1 cellular context compared by ENCODE assay signal in genomic region chr5:93192683-93193082, GRCh38.
TF ChIP-seq lines count a peak whose summit lies in the region.

No MANE protein-coding gene starts in this region.

TF ChIP-seq in GM23338, 12 proteins besides CTCF, POLR2A, EP300 and RAD21:
- TF ChIP-seq ZNF462 (CRISPR knock-in tag; IDR thresholded peaks at IDR 0.05) (no peak), NANOG (IDR thresholded peaks at IDR 0.05; ENCODE audit: borderline replicate concordance) (no peak), JUNB (IDR thresholded peaks at IDR 0.05; ENCODE audit: unreplicated experiment) (no peak), ETS1 (IDR thresholded peaks at IDR 0.05) (no peak), REST (IDR thresholded peaks at IDR 0.05; ENCODE audit: unreplicated experiment) (no peak), POLR2AphosphoS5 (IDR thresholded peaks at IDR 0.05; ENCODE audit: low read depth) (no peak), EZH2phosphoT487 (IDR thresholded peaks at IDR 0.05; ENCODE audit: unreplicated experiment) (no peak), STAT1 (IDR thresholded peaks at IDR 0.05; ENCODE audit: unreplicated experiment) (no peak), ZNF331 (CRISPR knock-in tag; IDR thresholded peaks at IDR 0.05; ENCODE audit: low read depth) (no peak), ZNF114 (CRISPR knock-in tag; IDR thresholded peaks at IDR 0.05) (no peak), CREB1 (CRISPR knock-in tag; IDR thresholded peaks at IDR 0.05; ENCODE audit: low read depth) (no peak), EZH2 (IDR thresholded peaks at IDR 0.05; ENCODE audit: low read depth, unreplicated experiment) (no peak)
